In genomic region chr16:81266680-81267095, GRCh38 we compare ENCODE assay signal across 14 cellular contexts. TPM values are rescaled to one million over a fixed set of nuclear protein-coding genes. Genes with fewer than 3 reads are reported as not detected.
DNase-seq lines count a peak whose midpoint lies in the region; ATAC-seq and TF ChIP-seq lines count a peak whose summit lies in the region.
"Had no signal": no experiment of that assay in that cellular context is flagged by ENCODE, and none has a peak within 500 bp of the region (broad histone marks: within the 10 kb centered on the region; RNA-seq: fewer than 3 reads in every experiment).

No MANE protein-coding gene starts in this region.

- H2AFZ ChIP-seq in IMR-90 (replicated peaks; ENCODE audit: low read length, poor library complexity), result peak overlapping the region; percentile 21
- H2AFZ ChIP-seq in osteoblast (ENCODE audit: low read length), result no peak overlapping the region
- no peak overlapping the region for H2AFZ ChIP-seq in OCI-LY7 (ENCODE audit: low read length)

- H4K8ac ChIP-seq in IMR-90 (ENCODE audit: low read depth in 2 of 2, low read length in 2 of 2), result no peak overlapping the region

- no peaks in the 10 kb centered on the region for H3K9me3 ChIP-seq in IMR-90 (ENCODE audit: control insufficient read depth, insufficient read depth, low read length)
- H3K9me3 ChIP-seq in muscle layer of colon (ENCODE audit: low read length), result no peaks in the 10 kb centered on the region
- no peaks in the 10 kb centered on the region for H3K9me3 ChIP-seq in osteoblast (ENCODE audit: low read depth, low read length)
- H3K9me3 ChIP-seq in OCI-LY7 (ENCODE audit: low read length), result no peaks in the 10 kb centered on the region

- no peak overlapping the region for H3K27ac Mint-ChIP-seq in activated CD8-positive, alpha-beta T cell treated with anti-CD3 and anti-CD28 coated beads, Interleukin-2, amount 10 ng/mL, durations not matched to agents 7 days and 5 days
- H3K27ac Mint-ChIP-seq: endodermal cell had no signal

- in situ Hi-C loops in IMR-90 (cut with MboI; ENCODE audit: low sequenced_read_pairs), result no loop called here

- no peaks in the 10 kb centered on the region for H3K9me3 Mint-ChIP-seq in activated CD8-positive, alpha-beta T cell treated with anti-CD3 and anti-CD28 coated beads, Interleukin-2, amount 10 ng/mL, durations not matched to agents 7 days and 5 days (ENCODE audit: insufficient read depth)

- H2BK5ac ChIP-seq in IMR-90 (ENCODE audit: low read depth, low read length, poor library complexity, severe bottlenecking), result no peak overlapping the region

- no peaks in the 10 kb centered on the region for H4K20me1 ChIP-seq in IMR-90 (ENCODE audit: insufficient read depth, low read length)
- H4K20me1 ChIP-seq in osteoblast (ENCODE audit: insufficient read depth, low read length), result no peaks in the 10 kb centered on the region
- H4K20me1 ChIP-seq in OCI-LY7 (ENCODE audit: insufficient read depth, low read length), result no peaks in the 10 kb centered on the region

- peak overlapping the region; percentile 42 for H2AK9ac ChIP-seq in IMR-90 (replicated peaks; ENCODE audit: low read depth, low read length, poor library complexity)

- no peak overlapping the region for H3K9ac ChIP-seq in IMR-90 (ENCODE audit: low read depth, low read length)
- H3K9ac ChIP-seq in muscle layer of colon (ENCODE audit: low read length), result no peak overlapping the region

- no peaks in the 10 kb centered on the region for H3K9me1 ChIP-seq in IMR-90 (ENCODE audit: insufficient read depth, low read length)

- H3K79me1 ChIP-seq in IMR-90 (ENCODE audit: low read depth in 1 of 2, low read length in 2 of 2), result no peaks in the 10 kb centered on the region

- no peak overlapping the region for H3K56ac ChIP-seq in IMR-90 (ENCODE audit: extremely low read depth, insufficient read depth, low read length)

- no peak overlapping the region for H2BK15ac ChIP-seq in IMR-90 (ENCODE audit: low read depth, low read length)

- no peak overlapping the region for H3K23ac ChIP-seq in IMR-90 (ENCODE audit: low read depth, low read length)

- H3K9me2 ChIP-seq in OCI-LY7 (ENCODE audit: insufficient read depth, low read length), result no peaks in the 10 kb centered on the region

- no peak for ATAC-seq in IMR-90 (ENCODE audit: low read depth)
- ATAC-seq in activated CD8-positive, alpha-beta T cell treated with anti-CD3 and anti-CD28 coated beads, Interleukin-2, amount 10 ng/mL, durations not matched to agents 7 days and 5 days, result peak; percentile 47
- ATAC-seq in HG03571 (IDR thresholded peaks at IDR 0.05; ENCODE audit: unreplicated experiment), result no peak

- no peak overlapping the region for H3K14ac ChIP-seq in IMR-90 (replicated peaks; ENCODE audit: low read depth, low read length)

- H3K4me3 Mint-ChIP-seq in activated CD8-positive, alpha-beta T cell treated with anti-CD3 and anti-CD28 coated beads, Interleukin-2, amount 10 ng/mL, durations not matched to agents 7 days and 5 days, result no peak overlapping the region
- H3K4me3 Mint-ChIP-seq: endodermal cell had no signal

- no peak overlapping the region for H3K18ac ChIP-seq in IMR-90 (ENCODE audit: low read depth, low read length)

- H3K36me3 ChIP-seq in IMR-90 (ENCODE audit: control insufficient read depth, insufficient read depth, low read length) (no peaks in the 10 kb centered on the region), muscle layer of colon (ENCODE audit: insufficient read depth, low read length) (no peaks in the 10 kb centered on the region), osteoblast (ENCODE audit: insufficient read depth, low read length) (no peaks in the 10 kb centered on the region), OCI-LY7 (ENCODE audit: insufficient read depth, low read length) (no peaks in the 10 kb centered on the region)

- H3K4me1 ChIP-seq in IMR-90 (ENCODE audit: control insufficient read depth, insufficient read depth, low read length), result no peaks in the 10 kb centered on the region
- H3K4me1 ChIP-seq in muscle layer of colon (ENCODE audit: insufficient read depth, low read length), result peaks cover 41% of the 10 kb centered on the region
- peaks cover 10% of the 10 kb centered on the region for H3K4me1 ChIP-seq in osteoblast (ENCODE audit: insufficient read depth, low read length)
- no peaks in the 10 kb centered on the region for H3K4me1 ChIP-seq in OCI-LY7 (ENCODE audit: insufficient read depth, low read length, poor library complexity, severe bottlenecking)

- no peaks in the 10 kb centered on the region for H3K79me2 ChIP-seq in osteoblast (ENCODE audit: insufficient read depth, low read length)
- H3K79me2 ChIP-seq in OCI-LY7 (ENCODE audit: insufficient read depth, low read depth, low read length), result no peaks in the 10 kb centered on the region

- H2AK5ac ChIP-seq in IMR-90 (ENCODE audit: low read depth, low read length), result no peak overlapping the region

- H3K4me3 ChIP-seq in IMR-90 (ENCODE audit: insufficient read depth, low read depth, low read length) (no peak overlapping the region), muscle layer of colon (ENCODE audit: low read depth in 1 of 2, low read length in 2 of 2) (no peak overlapping the region), osteoblast (ENCODE audit: insufficient read depth, low read length) (no peak overlapping the region), OCI-LY7 (ENCODE audit: low read depth, low read length, poor library complexity, severe bottlenecking) (no peak overlapping the region)
- H3K4me3 ChIP-seq: SK-N-MC had no signal

- CTCF ChIA-PET in IMR-90 (lab: Yijun Ruan, JAX), result no interaction called here
- CTCF ChIA-PET in activated CD8-positive, alpha-beta T cell treated with anti-CD3 and anti-CD28 coated beads, Interleukin-2, amount 10 ng/mL, durations not matched to agents 7 days and 5 days (lab: Charles Lee), result no interaction called here
- CTCF ChIA-PET in OCI-LY7 (lab: Charles Lee; ENCODE audit: unreplicated experiment), result no interaction called here

- H3K4me1 Mint-ChIP-seq in activated CD8-positive, alpha-beta T cell treated with anti-CD3 and anti-CD28 coated beads, Interleukin-2, amount 10 ng/mL, durations not matched to agents 7 days and 5 days (ENCODE audit: low read depth), result peaks cover 7% of the 10 kb centered on the region
- H3K4me1 Mint-ChIP-seq: endodermal cell had no signal

- no peak overlapping the region for H4K91ac ChIP-seq in IMR-90 (ENCODE audit: insufficient read depth, low read depth, low read length)

- H3K27ac ChIP-seq in IMR-90 (ENCODE audit: insufficient read depth, low read length) (no peak overlapping the region), muscle layer of colon (ENCODE audit: low read depth, low read length) (peak overlapping the region; percentile 66), osteoblast (ENCODE audit: low read depth, low read length) (no peak overlapping the region), OCI-LY7 (ENCODE audit: low read depth, low read length, poor library complexity, severe bottlenecking) (no peak overlapping the region)
- H3K27ac ChIP-seq: 22Rv1, SK-N-MC had no signal

- H2BK20ac ChIP-seq in IMR-90 (ENCODE audit: low read depth, low read length), result no peak overlapping the region

- H3K4me2 ChIP-seq in IMR-90 (ENCODE audit: low read depth, low read length) (no peak overlapping the region), osteoblast (ENCODE audit: insufficient read depth, low read length) (no peak overlapping the region), OCI-LY7 (ENCODE audit: low read length) (no peak overlapping the region)

- H3K27me3 Mint-ChIP-seq in activated CD8-positive, alpha-beta T cell treated with anti-CD3 and anti-CD28 coated beads, Interleukin-2, amount 10 ng/mL, durations not matched to agents 7 days and 5 days (ENCODE audit: low read depth), result no peaks in the 10 kb centered on the region

- TF ChIP-seq POLR2A in IMR-90 (IDR thresholded peaks at IDR 0.05; ENCODE audit: low read depth, low read length), result no peak

- no peak overlapping the region for H3K4ac ChIP-seq in IMR-90 (ENCODE audit: low read depth, low read length)

- H2BK120ac ChIP-seq in IMR-90 (ENCODE audit: low read depth, low read length), result no peak overlapping the region

- dilution Hi-C loops in IMR-90 (cut with HindIII; ENCODE audit: low sequenced_read_pairs, unreplicated experiment), result no loop called here

- no peak overlapping the region for H4K5ac ChIP-seq in IMR-90 (ENCODE audit: low read depth, low read length)

- WGBS in IMR-90 (ENCODE audit: extremely low coverage in 2 of 2, insufficient read length in 1 of 2), 2 experiments, result 100% methylated on average over 1 of the region's 7 CpGs; no CpG with 5 or more reads in 1 of the 2 experiments

- POLR2A ChIA-PET in IMR-90 (lab: Charles Lee; ENCODE audit: unreplicated experiment) (no interaction called here), OCI-LY7 (lab: Charles Lee) (interaction anchor here (0.7 kb wide), 1 partner anchor 248 kb away, joined by 4 read pairs; no protein-coding TSS in a partner anchor)
- POLR2A ChIA-PET in activated CD8-positive, alpha-beta T cell treated with anti-CD3 and anti-CD28 coated beads, Interleukin-2, amount 10 ng/mL, durations not matched to agents 7 days and 5 days (lab: Charles Lee), result no interaction called here

- no peaks in the 10 kb centered on the region for H3K36me3 Mint-ChIP-seq in activated CD8-positive, alpha-beta T cell treated with anti-CD3 and anti-CD28 coated beads, Interleukin-2, amount 10 ng/mL, durations not matched to agents 7 days and 5 days (ENCODE audit: low read depth)

- intact Hi-C loops in IMR-90 (cut with micrococcal nuclease) (no loop called here), OCI-LY7 (cut with micrococcal nuclease; ENCODE audit: unreplicated experiment) (no loop called here)

- DNase-seq in DMS153 (lab: John Stamatoyannopoulos, UW), result peak; percentile 26
- no peak for DNase-seq in DMS153 treated with DMSO at 0.1 percent for 48 hours (lab: John Stamatoyannopoulos, UW; ENCODE audit: unreplicated experiment)
- DNase-seq in IMR-90, result no peak
- DNase-seq in activated CD8-positive, alpha-beta T cell treated with anti-CD3 and anti-CD28 coated beads, Interleukin-2, amount 10 ng/mL, durations not matched to agents 7 days and 5 days, result peak; percentile 23
- no peak for DNase-seq in osteoblast (ENCODE audit: insufficient read length, low spot score, missing footprints)
- no peak for DNase-seq in OCI-LY7 (ENCODE audit: low spot score)
- DNase-seq: endodermal cell, NCI-H1105, occipital lobe had no signal

- no peak for TF ChIP-seq RAD21 in IMR-90 (IDR thresholded peaks at IDR 0.05; ENCODE audit: low read length)

- BruUV-seq in IMR-90 (replicated peaks; lab: Mats Ljungman, UMichigan) (no TSS peak), OCI-LY7 (replicated peaks; lab: Mats Ljungman, UMichigan) (no TSS peak)

- H3K27me3 ChIP-seq in IMR-90 (ENCODE audit: control insufficient read depth, insufficient read depth, low read length), result peaks cover 3% of the 10 kb centered on the region; the same call in 1 of the 2 replicates
- no peaks in the 10 kb centered on the region for H3K27me3 ChIP-seq in muscle layer of colon (ENCODE audit: control insufficient read depth in 1 of 2, insufficient read depth in 2 of 2, low read length in 2 of 2)
- H3K27me3 ChIP-seq in osteoblast (ENCODE audit: insufficient read depth, low read length), result peaks cover 3% of the 10 kb centered on the region

- TF ChIP-seq CTCF in IMR-90 (conservative IDR thresholded peaks at IDR 0.05; ENCODE audit: low read depth, low read length), result no peak
- TF ChIP-seq CTCF in osteoblast (IDR thresholded peaks at IDR 0.05; ENCODE audit: extremely low read depth, low read depth, low read length), result no peak
- TF ChIP-seq CTCF in OCI-LY7 (conservative IDR thresholded peaks at IDR 0.05; ENCODE audit: low read length), result no peak

RNA-seq across cellular contexts. Expression of gene BCO1, which starts 28.2 kb away (rescaled TPM):
- not detected in 2 replicates for total RNA-seq in IMR-90 (2012; rRNA removed)
- not detected in 2 replicates for polyA plus RNA-seq in IMR-90 (2012; rRNA removed)
- not detected in 2 replicates for polyA plus RNA-seq in IMR-90 (2012; cell fraction: cytosol; rRNA removed)
- not detected in 2 replicates for polyA plus RNA-seq in IMR-90 (2012; cell fraction: nucleus; rRNA removed; ENCODE audit: low replicate concordance)
- not detected for total RNA-seq in activated CD8-positive, alpha-beta T cell treated with anti-CD3 and anti-CD28 coated beads, Interleukin-2, amount 10 ng/mL, durations not matched to agents 7 days and 5 days
- total RNA-seq in osteoblast, result not detected in 2 replicates
- total RNA-seq in OCI-LY7 (2014; rRNA removed; shearing (Covaris generic)), result not detected in 2 replicates
- total RNA-seq in OCI-LY7 (2022), result not detected in 2 replicates
- total RNA-seq: G401 had no signal

RNA-seq across cellular contexts. Expression of gene GAN, which starts 48.1 kb away (rescaled TPM):
- total RNA-seq in IMR-90 (2012; rRNA removed), result 5.7 and 9.2 TPM in 2 replicates
- polyA plus RNA-seq in IMR-90 (2012; rRNA removed), result 1.0 and 1.1 TPM in 2 replicates
- polyA plus RNA-seq in IMR-90 (2012; cell fraction: cytosol; rRNA removed), result 0.35 and 0.37 TPM in 2 replicates
- polyA plus RNA-seq in IMR-90 (2012; cell fraction: nucleus; rRNA removed; ENCODE audit: low replicate concordance), result 1.0 and 1.9 TPM in 2 replicates
- total RNA-seq in activated CD8-positive, alpha-beta T cell treated with anti-CD3 and anti-CD28 coated beads, Interleukin-2, amount 10 ng/mL, durations not matched to agents 7 days and 5 days, result 1 to 10 TPM; 7.7 to 8.5 TPM
- total RNA-seq in osteoblast, result 10.3 and 10.9 TPM in 2 replicates
- total RNA-seq in OCI-LY7 (2014; rRNA removed; shearing (Covaris generic)), result 5.1 and 6.2 TPM in 2 replicates
- total RNA-seq in OCI-LY7 (2022), result 10.5 and 14.2 TPM in 2 replicates

Comparison
In these comparisons a context has a peak if more than half of its experiments do, and no peak if none do; other contexts are left out.
1. DNase-seq: peak in DMS153 (single experiment) and activated CD8-positive, alpha-beta T cell treated with anti-CD3 and anti-CD28 coated beads, Interleukin-2, amount 10 ng/mL, durations not matched to agents 7 days and 5 days (single experiment); none in DMS153 treated with DMSO at 0.1 percent for 48 hours (single experiment), IMR-90 (single experiment), osteoblast (single experiment) and OCI-LY7 (single experiment).